ENCODE assay signal across 1 cellular context in the genomic region with DNA sequence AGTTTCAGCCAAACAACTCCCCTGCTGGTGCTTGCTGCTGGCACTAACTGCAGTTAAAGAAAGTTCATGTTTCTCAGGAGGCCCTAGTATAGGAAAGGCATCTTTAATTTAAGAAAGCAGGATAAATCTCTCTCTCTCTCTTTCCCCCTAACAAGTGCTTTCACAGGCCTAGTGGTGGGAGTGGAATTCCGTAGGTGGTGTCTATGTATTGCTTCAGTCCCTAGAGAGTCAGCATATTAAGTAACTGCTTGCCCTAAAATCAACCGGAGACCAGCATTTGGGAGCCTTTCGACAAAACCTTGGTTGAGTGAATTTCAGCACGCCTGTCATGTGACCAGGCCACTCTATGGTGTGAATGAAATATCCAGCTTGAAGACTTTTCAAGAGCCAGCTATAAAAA.
TF ChIP-seq lines count a peak whose summit lies in the region.

No MANE protein-coding gene starts in this region.

TF ChIP-seq in GM23338, 12 proteins besides CTCF, POLR2A, EP300 and RAD21 (continued from another document):
- TF ChIP-seq, protein P1, sequence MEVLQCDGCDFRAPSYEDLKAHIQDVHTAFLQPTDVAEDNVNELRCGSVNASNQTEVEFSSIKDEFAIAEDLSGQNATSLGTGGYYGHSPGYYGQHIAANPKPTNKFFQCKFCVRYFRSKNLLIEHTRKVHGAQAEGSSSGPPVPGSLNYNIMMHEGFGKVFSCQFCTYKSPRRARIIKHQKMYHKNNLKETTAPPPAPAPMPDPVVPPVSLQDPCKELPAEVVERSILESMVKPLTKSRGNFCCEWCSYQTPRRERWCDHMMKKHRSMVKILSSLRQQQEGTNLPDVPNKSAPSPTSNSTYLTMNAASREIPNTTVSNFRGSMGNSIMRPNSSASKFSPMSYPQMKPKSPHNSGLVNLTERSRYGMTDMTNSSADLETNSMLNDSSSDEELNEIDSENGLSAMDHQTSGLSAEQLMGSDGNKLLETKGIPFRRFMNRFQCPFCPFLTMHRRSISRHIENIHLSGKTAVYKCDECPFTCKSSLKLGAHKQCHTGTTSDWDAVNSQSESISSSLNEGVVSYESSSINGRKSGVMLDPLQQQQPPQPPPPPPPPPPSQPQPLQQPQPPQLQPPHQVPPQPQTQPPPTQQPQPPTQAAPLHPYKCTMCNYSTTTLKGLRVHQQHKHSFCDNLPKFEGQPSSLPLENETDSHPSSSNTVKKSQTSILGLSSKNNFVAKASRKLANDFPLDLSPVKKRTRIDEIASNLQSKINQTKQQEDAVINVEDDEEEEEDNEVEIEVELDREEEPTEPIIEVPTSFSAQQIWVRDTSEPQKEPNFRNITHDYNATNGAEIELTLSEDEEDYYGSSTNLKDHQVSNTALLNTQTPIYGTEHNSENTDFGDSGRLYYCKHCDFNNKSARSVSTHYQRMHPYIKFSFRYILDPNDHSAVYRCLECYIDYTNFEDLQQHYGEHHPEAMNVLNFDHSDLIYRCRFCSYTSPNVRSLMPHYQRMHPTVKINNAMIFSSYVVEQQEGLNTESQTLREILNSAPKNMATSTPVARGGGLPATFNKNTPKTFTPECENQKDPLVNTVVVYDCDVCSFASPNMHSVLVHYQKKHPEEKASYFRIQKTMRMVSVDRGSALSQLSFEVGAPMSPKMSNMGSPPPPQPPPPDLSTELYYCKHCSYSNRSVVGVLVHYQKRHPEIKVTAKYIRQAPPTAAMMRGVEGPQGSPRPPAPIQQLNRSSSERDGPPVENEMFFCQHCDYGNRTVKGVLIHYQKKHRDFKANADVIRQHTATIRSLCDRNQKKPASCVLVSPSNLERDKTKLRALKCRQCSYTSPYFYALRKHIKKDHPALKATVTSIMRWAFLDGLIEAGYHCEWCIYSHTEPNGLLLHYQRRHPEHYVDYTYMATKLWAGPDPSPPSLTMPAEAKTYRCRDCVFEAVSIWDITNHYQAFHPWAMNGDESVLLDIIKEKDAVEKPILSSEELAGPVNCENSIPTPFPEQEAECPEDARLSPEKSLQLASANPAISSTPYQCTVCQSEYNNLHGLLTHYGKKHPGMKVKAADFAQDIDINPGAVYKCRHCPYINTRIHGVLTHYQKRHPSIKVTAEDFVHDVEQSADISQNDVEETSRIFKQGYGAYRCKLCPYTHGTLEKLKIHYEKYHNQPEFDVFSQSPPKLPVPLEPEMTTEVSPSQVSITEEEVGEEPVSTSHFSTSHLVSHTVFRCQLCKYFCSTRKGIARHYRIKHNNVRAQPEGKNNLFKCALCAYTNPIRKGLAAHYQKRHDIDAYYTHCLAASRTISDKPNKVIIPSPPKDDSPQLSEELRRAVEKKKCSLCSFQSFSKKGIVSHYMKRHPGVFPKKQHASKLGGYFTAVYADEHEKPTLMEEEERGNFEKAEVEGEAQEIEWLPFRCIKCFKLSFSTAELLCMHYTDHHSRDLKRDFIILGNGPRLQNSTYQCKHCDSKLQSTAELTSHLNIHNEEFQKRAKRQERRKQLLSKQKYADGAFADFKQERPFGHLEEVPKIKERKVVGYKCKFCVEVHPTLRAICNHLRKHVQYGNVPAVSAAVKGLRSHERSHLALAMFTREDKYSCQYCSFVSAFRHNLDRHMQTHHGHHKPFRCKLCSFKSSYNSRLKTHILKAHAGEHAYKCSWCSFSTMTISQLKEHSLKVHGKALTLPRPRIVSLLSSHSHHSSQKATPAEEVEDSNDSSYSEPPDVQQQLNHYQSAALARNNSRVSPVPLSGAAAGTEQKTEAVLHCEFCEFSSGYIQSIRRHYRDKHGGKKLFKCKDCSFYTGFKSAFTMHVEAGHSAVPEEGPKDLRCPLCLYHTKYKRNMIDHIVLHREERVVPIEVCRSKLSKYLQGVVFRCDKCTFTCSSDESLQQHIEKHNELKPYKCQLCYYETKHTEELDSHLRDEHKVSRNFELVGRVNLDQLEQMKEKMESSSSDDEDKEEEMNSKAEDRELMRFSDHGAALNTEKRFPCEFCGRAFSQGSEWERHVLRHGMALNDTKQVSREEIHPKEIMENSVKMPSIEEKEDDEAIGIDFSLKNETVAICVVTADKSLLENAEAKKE (CRISPR knock-in tag; IDR thresholded peaks at IDR 0.05) = no peak
